Comparison of ENCODE assay signal across 10 cellular contexts in genomic region chr2:73830871-73831401, GRCh38. TPM values are rescaled to one million over a fixed set of nuclear protein-coding genes. Genes with fewer than 3 reads are reported as not detected.
DNase-seq lines count a peak whose midpoint lies in the region; ATAC-seq and TF ChIP-seq lines count a peak whose summit lies in the region.
"Had no signal": no experiment of that assay in that cellular context is flagged by ENCODE, and none has a peak within 500 bp of the region (broad histone marks: within the 10 kb centered on the region; RNA-seq: fewer than 3 reads in every experiment).

No MANE protein-coding gene starts in this region.

- POLR2A ChIA-PET in RWPE1 (lab: Yijun Ruan, JAX; ENCODE audit: low non-redundant PET): no interaction called here

- intact Hi-C loops in posterior cingulate gyrus (cut with DNase I): loop anchor here (5.0 kb wide), 1 partner anchor 156 kb away; no protein-coding TSS in a partner anchor

- peak; percentile 77 for DNase-seq in Caki2 (ENCODE audit: low read depth)
- peak; percentile 84 for DNase-seq in RWPE1 (ENCODE audit: low spot score)
- DNase-seq in dedifferentiated amniotic fluid mesenchymal stem cell (ENCODE audit: extremely low spot score): peak; percentile 39
- peak; percentile 92 for DNase-seq in renal cortical epithelial cell (ENCODE audit: low read depth)
- no peak for DNase-seq in NCI-H1105 treated with DMSO at 0.1 percent for 48 hours (lab: John Stamatoyannopoulos, UW)
- no peak for DNase-seq in posterior cingulate gyrus
- DNase-seq: NCI-H510A treated with DMSO at 0.1 percent for 48 hours had no signal

- TF ChIP-seq CTCF in RWPE1 (conservative IDR thresholded peaks at IDR 0.05; ENCODE audit: low read depth): no peak

- peak overlapping the region; percentile 87 for H3K27ac ChIP-seq in RWPE1

- no peak for ATAC-seq in HG03175 (IDR thresholded peaks at IDR 0.05; ENCODE audit: unreplicated experiment)
- no peak for ATAC-seq in HG03521 (IDR thresholded peaks at IDR 0.05; ENCODE audit: unreplicated experiment)

- CTCF ChIA-PET in RWPE1 (lab: Yijun Ruan, JAX): interaction anchor here (0.5 to 0.6 kb wide), 2 partner anchors 471 to 930 kb away, joined by 3 read pairs; no protein-coding TSS in a partner anchor

- in situ Hi-C loops in Caki2 (cut with HindIII; ENCODE audit: low pct_unique_long_range_greater_than_20kb, low sequenced_read_pairs): no loop called here

RNA-seq across cellular contexts. Expression of gene STAMBP, which starts 2.2 kb away (rescaled TPM):
- total RNA-seq in Caki2 (2014; rRNA removed; shearing (Covaris generic); ENCODE audit: low replicate concordance): 46.4 and 62.0 TPM in 2 replicates
- 36.5 and 61.9 TPM in 2 replicates for total RNA-seq in renal cortical epithelial cell

RNA-seq across cellular contexts. Expression of gene C2orf78, which starts 47.0 kb away (rescaled TPM):
- not detected in 2 replicates for total RNA-seq in Caki2 (2014; rRNA removed; shearing (Covaris generic); ENCODE audit: low replicate concordance)
- not detected in 2 replicates for total RNA-seq in renal cortical epithelial cell
- total RNA-seq: dermis microvascular lymphatic vessel endothelial cell had no signal

RNA-seq across cellular contexts. Expression of gene DUSP11, which starts 51.0 kb away (rescaled TPM):
- 39.5 and 42.3 TPM in 2 replicates for total RNA-seq in Caki2 (2014; rRNA removed; shearing (Covaris generic); ENCODE audit: low replicate concordance)
- 23.5 and 40.5 TPM in 2 replicates for total RNA-seq in renal cortical epithelial cell

Comparison
In these comparisons a context has a peak if more than half of its experiments do, and no peak if none do; other contexts are left out.
1. DNase-seq: peak in Caki2 (single experiment), RWPE1 (single experiment), dedifferentiated amniotic fluid mesenchymal stem cell (single experiment) and renal cortical epithelial cell (single experiment); none in NCI-H1105 treated with DMSO at 0.1 percent for 48 hours (single experiment) and posterior cingulate gyrus (0 of 10).